ENCODE assay signal across 1 cellular context in the genomic region with DNA sequence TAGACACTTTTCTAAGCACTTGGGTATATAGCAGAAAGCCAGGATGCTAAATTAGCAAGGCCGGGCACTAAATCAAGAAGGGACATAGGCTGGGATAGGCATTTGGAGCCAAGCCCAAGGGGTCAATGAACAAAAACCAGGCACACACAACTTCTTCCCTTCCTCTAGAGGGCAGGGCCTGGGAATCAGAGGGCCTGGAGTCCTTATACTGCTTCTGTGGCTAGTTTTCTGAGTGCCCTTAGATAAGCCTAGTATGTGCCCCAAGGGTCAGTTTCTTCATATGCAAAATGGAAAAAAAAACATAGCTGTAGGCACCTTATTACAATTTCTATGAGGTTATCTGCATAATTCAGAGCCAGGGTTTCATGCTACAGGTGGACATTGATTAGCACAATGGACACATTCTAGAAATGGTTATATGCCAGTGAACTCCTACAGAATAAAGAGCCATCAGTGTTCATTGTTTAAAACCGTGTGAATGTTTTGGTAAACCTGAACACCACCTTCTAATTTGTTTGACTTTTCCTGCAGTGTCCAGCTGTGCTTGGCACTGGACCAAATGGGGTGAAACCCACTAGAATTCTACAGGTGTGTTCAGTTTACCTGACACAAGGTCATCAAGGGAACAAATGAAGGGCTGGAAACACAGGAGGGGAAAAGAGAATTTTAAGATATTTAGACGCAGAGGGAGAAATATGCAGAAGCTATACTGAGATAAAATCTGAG.
TF ChIP-seq lines count a peak whose summit lies in the region.

No MANE protein-coding gene starts in this region.

TF ChIP-seq in HepG2, 621 proteins besides CTCF, POLR2A, EP300 and RAD21:
- TF ChIP-seq, protein P1, sequence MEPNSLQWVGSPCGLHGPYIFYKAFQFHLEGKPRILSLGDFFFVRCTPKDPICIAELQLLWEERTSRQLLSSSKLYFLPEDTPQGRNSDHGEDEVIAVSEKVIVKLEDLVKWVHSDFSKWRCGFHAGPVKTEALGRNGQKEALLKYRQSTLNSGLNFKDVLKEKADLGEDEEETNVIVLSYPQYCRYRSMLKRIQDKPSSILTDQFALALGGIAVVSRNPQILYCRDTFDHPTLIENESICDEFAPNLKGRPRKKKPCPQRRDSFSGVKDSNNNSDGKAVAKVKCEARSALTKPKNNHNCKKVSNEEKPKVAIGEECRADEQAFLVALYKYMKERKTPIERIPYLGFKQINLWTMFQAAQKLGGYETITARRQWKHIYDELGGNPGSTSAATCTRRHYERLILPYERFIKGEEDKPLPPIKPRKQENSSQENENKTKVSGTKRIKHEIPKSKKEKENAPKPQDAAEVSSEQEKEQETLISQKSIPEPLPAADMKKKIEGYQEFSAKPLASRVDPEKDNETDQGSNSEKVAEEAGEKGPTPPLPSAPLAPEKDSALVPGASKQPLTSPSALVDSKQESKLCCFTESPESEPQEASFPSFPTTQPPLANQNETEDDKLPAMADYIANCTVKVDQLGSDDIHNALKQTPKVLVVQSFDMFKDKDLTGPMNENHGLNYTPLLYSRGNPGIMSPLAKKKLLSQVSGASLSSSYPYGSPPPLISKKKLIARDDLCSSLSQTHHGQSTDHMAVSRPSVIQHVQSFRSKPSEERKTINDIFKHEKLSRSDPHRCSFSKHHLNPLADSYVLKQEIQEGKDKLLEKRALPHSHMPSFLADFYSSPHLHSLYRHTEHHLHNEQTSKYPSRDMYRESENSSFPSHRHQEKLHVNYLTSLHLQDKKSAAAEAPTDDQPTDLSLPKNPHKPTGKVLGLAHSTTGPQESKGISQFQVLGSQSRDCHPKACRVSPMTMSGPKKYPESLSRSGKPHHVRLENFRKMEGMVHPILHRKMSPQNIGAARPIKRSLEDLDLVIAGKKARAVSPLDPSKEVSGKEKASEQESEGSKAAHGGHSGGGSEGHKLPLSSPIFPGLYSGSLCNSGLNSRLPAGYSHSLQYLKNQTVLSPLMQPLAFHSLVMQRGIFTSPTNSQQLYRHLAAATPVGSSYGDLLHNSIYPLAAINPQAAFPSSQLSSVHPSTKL (CRISPR knock-in tag; IDR thresholded peaks at IDR 0.05), result no peak
- TF ChIP-seq, protein P2, sequence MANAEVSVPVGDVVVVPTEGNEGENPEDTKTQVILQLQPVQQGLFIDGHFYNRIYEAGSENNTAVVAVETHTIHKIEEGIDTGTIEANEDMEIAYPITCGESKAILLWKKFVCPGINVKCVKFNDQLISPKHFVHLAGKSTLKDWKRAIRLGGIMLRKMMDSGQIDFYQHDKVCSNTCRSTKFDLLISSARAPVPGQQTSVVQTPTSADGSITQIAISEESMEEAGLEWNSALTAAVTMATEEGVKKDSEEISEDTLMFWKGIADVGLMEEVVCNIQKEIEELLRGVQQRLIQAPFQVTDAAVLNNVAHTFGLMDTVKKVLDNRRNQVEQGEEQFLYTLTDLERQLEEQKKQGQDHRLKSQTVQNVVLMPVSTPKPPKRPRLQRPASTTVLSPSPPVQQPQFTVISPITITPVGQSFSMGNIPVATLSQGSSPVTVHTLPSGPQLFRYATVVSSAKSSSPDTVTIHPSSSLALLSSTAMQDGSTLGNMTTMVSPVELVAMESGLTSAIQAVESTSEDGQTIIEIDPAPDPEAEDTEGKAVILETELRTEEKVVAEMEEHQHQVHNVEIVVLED (CRISPR knock-in tag; IDR thresholded peaks at IDR 0.05; ENCODE audit: borderline replicate concordance), result no peak
- no peak for TF ChIP-seq SAFB2 (CRISPR knock-in tag; IDR thresholded peaks at IDR 0.05; ENCODE audit: borderline replicate concordance, low read depth)
- no peak for TF ChIP-seq U2AF2 (IDR thresholded peaks at IDR 0.05; ENCODE audit: low read depth, low read length)
- TF ChIP-seq ZNF382 (CRISPR knock-in tag; IDR thresholded peaks at IDR 0.05; ENCODE audit: borderline replicate concordance), result no peak
- TF ChIP-seq NFKB2 (CRISPR knock-in tag; IDR thresholded peaks at IDR 0.05; ENCODE audit: borderline replicate concordance), result no peak
- TF ChIP-seq, protein P3, sequence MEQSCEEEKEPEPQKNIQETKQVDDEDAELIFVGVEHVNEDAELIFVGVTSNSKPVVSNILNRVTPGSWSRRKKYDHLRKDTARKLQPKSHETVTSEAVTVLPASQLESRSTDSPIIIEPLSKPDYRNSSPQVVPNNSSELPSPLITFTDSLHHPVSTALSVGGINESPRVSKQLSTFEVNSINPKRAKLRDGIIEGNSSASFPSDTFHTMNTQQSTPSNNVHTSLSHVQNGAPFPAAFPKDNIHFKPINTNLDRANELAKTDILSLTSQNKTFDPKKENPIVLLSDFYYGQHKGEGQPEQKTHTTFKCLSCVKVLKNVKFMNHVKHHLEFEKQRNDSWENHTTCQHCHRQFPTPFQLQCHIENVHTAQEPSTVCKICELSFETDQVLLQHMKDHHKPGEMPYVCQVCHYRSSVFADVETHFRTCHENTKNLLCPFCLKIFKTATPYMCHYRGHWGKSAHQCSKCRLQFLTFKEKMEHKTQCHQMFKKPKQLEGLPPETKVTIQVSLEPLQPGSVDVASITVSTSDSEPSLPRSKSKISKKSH (CRISPR knock-in tag; IDR thresholded peaks at IDR 0.05; ENCODE audit: borderline replicate concordance), result no peak
- TF ChIP-seq RNF2 (conservative IDR thresholded peaks at IDR 0.05; ENCODE audit: low read depth), result no peak
- no peak for TF ChIP-seq ZNF609 (CRISPR knock-in tag; IDR thresholded peaks at IDR 0.05; ENCODE audit: borderline replicate concordance)
- no peak for TF ChIP-seq ZNF777 (CRISPR knock-in tag; IDR thresholded peaks at IDR 0.05)
- TF ChIP-seq RFXANK (CRISPR knock-in tag; IDR thresholded peaks at IDR 0.05), result no peak
- no peak for TF ChIP-seq TRIM22 (IDR thresholded peaks at IDR 0.05)
- TF ChIP-seq NCOA1 (CRISPR knock-in tag; IDR thresholded peaks at IDR 0.05), result no peak
